In the genomic region with DNA sequence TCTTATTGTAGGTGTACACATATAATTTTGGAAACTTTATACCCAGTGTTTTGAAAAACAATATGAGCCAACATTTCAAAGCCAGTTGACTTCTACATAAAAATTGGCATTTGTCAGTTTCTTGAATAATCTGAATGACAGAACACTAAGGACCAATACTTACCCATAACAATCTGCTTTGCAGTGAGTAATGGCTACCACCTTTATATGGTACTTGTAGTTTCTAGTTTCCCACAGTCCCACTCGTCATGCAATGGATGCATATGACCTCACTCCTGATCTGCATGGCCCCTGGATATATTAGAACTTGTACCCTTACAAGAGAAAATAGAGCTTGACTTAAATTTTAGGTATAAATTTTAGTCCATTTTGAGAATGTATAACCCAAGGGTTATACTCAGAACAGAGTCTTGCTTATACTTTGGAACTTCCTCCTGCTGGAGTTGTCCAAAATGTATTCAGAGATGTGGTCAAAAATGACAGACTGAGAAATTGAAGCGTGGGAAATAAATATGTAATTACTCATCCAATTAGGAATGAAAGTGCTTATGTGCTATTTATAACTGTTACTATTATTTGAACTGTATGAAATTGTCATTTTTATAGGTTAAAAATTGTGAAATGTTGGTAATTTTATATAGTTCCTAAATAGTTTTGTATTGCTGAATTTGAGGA, we compare ENCODE assay signal across 1 cellular context.
A peak's percentile ranks its signal among the peaks of the same experiment; 100 is the strongest.
TF ChIP-seq lines count a peak whose summit lies in the region.

No MANE protein-coding gene starts in this region.

TF ChIP-seq in GM12878, 131 proteins besides CTCF, POLR2A, EP300 and RAD21:
- TF ChIP-seq, protein P1, sequence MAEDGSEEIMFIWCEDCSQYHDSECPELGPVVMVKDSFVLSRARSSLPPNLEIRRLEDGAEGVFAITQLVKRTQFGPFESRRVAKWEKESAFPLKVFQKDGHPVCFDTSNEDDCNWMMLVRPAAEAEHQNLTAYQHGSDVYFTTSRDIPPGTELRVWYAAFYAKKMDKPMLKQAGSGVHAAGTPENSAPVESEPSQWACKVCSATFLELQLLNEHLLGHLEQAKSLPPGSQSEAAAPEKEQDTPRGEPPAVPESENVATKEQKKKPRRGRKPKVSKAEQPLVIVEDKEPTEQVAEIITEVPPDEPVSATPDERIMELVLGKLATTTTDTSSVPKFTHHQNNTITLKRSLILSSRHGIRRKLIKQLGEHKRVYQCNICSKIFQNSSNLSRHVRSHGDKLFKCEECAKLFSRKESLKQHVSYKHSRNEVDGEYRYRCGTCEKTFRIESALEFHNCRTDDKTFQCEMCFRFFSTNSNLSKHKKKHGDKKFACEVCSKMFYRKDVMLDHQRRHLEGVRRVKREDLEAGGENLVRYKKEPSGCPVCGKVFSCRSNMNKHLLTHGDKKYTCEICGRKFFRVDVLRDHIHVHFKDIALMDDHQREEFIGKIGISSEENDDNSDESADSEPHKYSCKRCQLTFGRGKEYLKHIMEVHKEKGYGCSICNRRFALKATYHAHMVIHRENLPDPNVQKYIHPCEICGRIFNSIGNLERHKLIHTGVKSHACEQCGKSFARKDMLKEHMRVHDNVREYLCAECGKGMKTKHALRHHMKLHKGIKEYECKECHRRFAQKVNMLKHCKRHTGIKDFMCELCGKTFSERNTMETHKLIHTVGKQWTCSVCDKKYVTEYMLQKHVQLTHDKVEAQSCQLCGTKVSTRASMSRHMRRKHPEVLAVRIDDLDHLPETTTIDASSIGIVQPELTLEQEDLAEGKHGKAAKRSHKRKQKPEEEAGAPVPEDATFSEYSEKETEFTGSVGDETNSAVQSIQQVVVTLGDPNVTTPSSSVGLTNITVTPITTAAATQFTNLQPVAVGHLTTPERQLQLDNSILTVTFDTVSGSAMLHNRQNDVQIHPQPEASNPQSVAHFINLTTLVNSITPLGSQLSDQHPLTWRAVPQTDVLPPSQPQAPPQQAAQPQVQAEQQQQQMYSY (CRISPR knock-in tag; IDR thresholded peaks at IDR 0.05), result no peak
- peak; percentile 23; the same call in 1 of the 2 replicates for TF ChIP-seq RUNX3 (IDR thresholded peaks at IDR 0.05; ENCODE audit: low read length)
